25 cellular contexts compared by ENCODE assay signal in genomic region chr11:125092669-125093068, GRCh38.
"Had no signal": no experiment of that assay in that cellular context is flagged by ENCODE, and none has a peak within 500 bp of the region (broad histone marks: within the 10 kb centered on the region; RNA-seq: fewer than 3 reads in every experiment).

No MANE protein-coding gene starts in this region.

- H3K4me3 Mint-ChIP-seq: activated CD4-positive, alpha-beta T cell treated with anti-CD3 and anti-CD28 coated beads, Interleukin-2, amount 10 ng/mL, durations not matched to agents 7 days and 5 days; activated CD8-positive, alpha-beta memory T cell treated with anti-CD3 and anti-CD28 coated beads, Interleukin-2, amount 10 ng/mL, durations not matched to agents 7 days and 5 days; activated CD8-positive, alpha-beta T cell treated with anti-CD3 and anti-CD28 coated beads for 36 hours; activated naive CD4-positive, alpha-beta T cell treated with anti-CD3 and anti-CD28 coated beads, Interleukin-2, amount 50 U/mL, for 24 hours; activated T-helper 1 cell treated with anti-CD3 and anti-CD28 coated beads, Interleukin-12 subunit alpha, Interleukin-12 subunit beta, Interleukin-2, Interleukin-4 antibody, amounts not matched to agents 30 ng/mL and 10 ng/mL and 1 ng/mL, durations not matched to agents 14 hours and 24 hours and 36 hours; mesothelial cell of epicardium; naive thymus-derived CD8-positive, alpha-beta T cell; T-cell; T-helper 2 cell treated with Interferon-gamma antibody and Interleukin-4, amounts not matched to agents 5 μg/mL and 100 μg/mL, for 36 hours; type B pancreatic cell had no signal

- H3K4me1 Mint-ChIP-seq: activated CD4-positive, alpha-beta T cell treated with anti-CD3 and anti-CD28 coated beads, Interleukin-2, amount 10 ng/mL, durations not matched to agents 7 days and 5 days; activated naive CD4-positive, alpha-beta T cell treated with anti-CD3 and anti-CD28 coated beads, Interleukin-2, amount 50 U/mL, for 24 hours had no signal

- H3K36me3 ChIP-seq: breast epithelium, colonic mucosa, WERI-Rb-1 had no signal

- DNase-seq: activated CD4-positive, alpha-beta T cell treated with anti-CD3 and anti-CD28 coated beads, Interleukin-2, amount 10 ng/mL, durations not matched to agents 7 days and 5 days; activated CD4-positive, CD25-positive, alpha-beta regulatory T cell treated with anti-CD3 and anti-CD28 coated beads, Interleukin-2, amount 50 U/mL, for 72 hours; activated CD8-positive, alpha-beta memory T cell treated with anti-CD3 and anti-CD28 coated beads, Interleukin-2, amount 10 ng/mL, durations not matched to agents 7 days and 5 days; activated CD8-positive, alpha-beta T cell treated with anti-CD3 and anti-CD28 coated beads for 36 hours; activated gamma-delta T cell treated with Interleukin-2 at 50 U/mL for 16 hours; colonic mucosa; kidney glomerular epithelial cell; left lung; naive thymus-derived CD8-positive, alpha-beta T cell; small intestine; stimulated activated CD4-positive, alpha-beta T cell treated with anti-CD3 and anti-CD28 coated beads, Interleukin-15, amount 100 ng/mL, for 24 hours; stimulated activated naive CD4-positive, alpha-beta T cell; T-cell; WERI-Rb-1 had no signal

- H3K27me3 ChIP-seq: adrenal gland, ascending aorta, breast epithelium, colonic mucosa, left lung, vagina had no signal

- H3K27ac ChIP-seq: ascending aorta, breast epithelium, colonic mucosa, left lung, thoracic aorta, vagina, WERI-Rb-1 had no signal

- H3K27ac Mint-ChIP-seq: activated CD4-positive, alpha-beta T cell treated with anti-CD3 and anti-CD28 coated beads, Interleukin-2, amount 10 ng/mL, durations not matched to agents 7 days and 5 days; activated CD8-positive, alpha-beta memory T cell treated with anti-CD3 and anti-CD28 coated beads, Interleukin-2, amount 10 ng/mL, durations not matched to agents 7 days and 5 days; activated CD8-positive, alpha-beta T cell treated with anti-CD3 and anti-CD28 coated beads for 36 hours; activated naive CD4-positive, alpha-beta T cell treated with anti-CD3 and anti-CD28 coated beads, Interleukin-2, amount 50 U/mL, for 24 hours; activated T-helper 1 cell treated with anti-CD3 and anti-CD28 coated beads, Interleukin-12 subunit alpha, Interleukin-12 subunit beta, Interleukin-2, Interleukin-4 antibody, amounts not matched to agents 30 ng/mL and 10 ng/mL and 1 ng/mL, durations not matched to agents 14 hours and 24 hours and 36 hours; T-cell; T-helper 2 cell treated with Interferon-gamma antibody and Interleukin-4, amounts not matched to agents 5 μg/mL and 100 μg/mL, for 36 hours; type B pancreatic cell had no signal

- H3K4me3 ChIP-seq: adrenal gland, ascending aorta, breast epithelium, colonic mucosa, left lung, lung, thoracic aorta, vagina had no signal

- H3K9me3 Mint-ChIP-seq: activated CD4-positive, alpha-beta T cell treated with anti-CD3 and anti-CD28 coated beads, Interleukin-2, amount 10 ng/mL, durations not matched to agents 7 days and 5 days; activated CD8-positive, alpha-beta T cell treated with anti-CD3 and anti-CD28 coated beads for 36 hours; activated naive CD4-positive, alpha-beta T cell treated with anti-CD3 and anti-CD28 coated beads, Interleukin-2, amount 50 U/mL, for 24 hours; activated T-helper 1 cell treated with anti-CD3 and anti-CD28 coated beads, Interleukin-12 subunit alpha, Interleukin-12 subunit beta, Interleukin-2, Interleukin-4 antibody, amounts not matched to agents 30 ng/mL and 10 ng/mL and 1 ng/mL, durations not matched to agents 14 hours and 24 hours and 36 hours; mesothelial cell of epicardium; naive thymus-derived CD8-positive, alpha-beta T cell; T-cell; T-helper 2 cell treated with Interferon-gamma antibody and Interleukin-4, amounts not matched to agents 5 μg/mL and 100 μg/mL, for 36 hours; type B pancreatic cell had no signal

- ATAC-seq: activated CD8-positive, alpha-beta memory T cell treated with anti-CD3 and anti-CD28 coated beads, Interleukin-2, amount 10 ng/mL, durations not matched to agents 7 days and 5 days; activated CD8-positive, alpha-beta T cell treated with anti-CD3 and anti-CD28 coated beads for 36 hours; naive thymus-derived CD8-positive, alpha-beta T cell; T-cell had no signal

- H3K9me3 ChIP-seq: adrenal gland, ascending aorta, breast epithelium, colonic mucosa, left lung, thoracic aorta, vagina had no signal

- H3K36me3 Mint-ChIP-seq: activated CD8-positive, alpha-beta memory T cell treated with anti-CD3 and anti-CD28 coated beads, Interleukin-2, amount 10 ng/mL, durations not matched to agents 7 days and 5 days had no signal

- H3K27me3 Mint-ChIP-seq: activated CD4-positive, alpha-beta T cell treated with anti-CD3 and anti-CD28 coated beads, Interleukin-2, amount 10 ng/mL, durations not matched to agents 7 days and 5 days; activated CD8-positive, alpha-beta memory T cell treated with anti-CD3 and anti-CD28 coated beads, Interleukin-2, amount 10 ng/mL, durations not matched to agents 7 days and 5 days; activated CD8-positive, alpha-beta T cell treated with anti-CD3 and anti-CD28 coated beads for 36 hours; activated naive CD4-positive, alpha-beta T cell treated with anti-CD3 and anti-CD28 coated beads, Interleukin-2, amount 50 U/mL, for 24 hours; naive thymus-derived CD8-positive, alpha-beta T cell; T-cell; type B pancreatic cell had no signal

- H3K4me1 ChIP-seq: breast epithelium, colonic mucosa, vagina had no signal
